Comparison of ENCODE assay signal across 19 cellular contexts in the genomic region with DNA sequence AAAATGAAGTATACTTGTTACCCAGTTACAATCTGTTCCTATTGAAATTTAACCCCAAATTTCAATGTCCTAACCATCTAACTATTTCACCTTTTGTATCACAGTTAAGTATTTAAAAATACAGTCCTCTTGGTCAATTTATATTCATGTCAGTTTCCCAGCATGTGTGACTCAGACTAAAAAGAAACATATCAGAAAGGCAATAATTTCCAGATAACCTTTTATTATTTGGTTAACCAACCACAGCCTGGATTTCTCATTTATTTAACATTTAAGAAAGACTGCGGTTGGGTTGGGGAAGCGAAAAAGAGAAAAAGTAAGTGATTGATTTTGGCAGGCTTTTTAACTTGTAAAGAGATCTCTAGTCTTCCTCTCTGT.
DNase-seq lines count a peak whose midpoint lies in the region; ATAC-seq, FAIRE-seq and TF ChIP-seq lines count a peak whose summit lies in the region.
"Had no signal": no experiment of that assay in that cellular context is flagged by ENCODE, and none has a peak within 500 bp of the region (broad histone marks: within the 10 kb centered on the region; RNA-seq: fewer than 3 reads in every experiment).

No MANE protein-coding gene starts in this region.

- H3K27me3 ChIP-seq in astrocyte (ENCODE audit: insufficient read depth, low read length) = no peaks in the 10 kb centered on the region

- H3K4me1 Mint-ChIP-seq in astrocyte (ENCODE audit: low read depth, unreplicated experiment) (no peaks in the 10 kb centered on the region), progenitor cell of endocrine pancreas (ENCODE audit: low read depth) (peaks cover 2% of the 10 kb centered on the region)

- H3K27ac Mint-ChIP-seq in astrocyte (ENCODE audit: unreplicated experiment) (peak overlapping the region; percentile 55), progenitor cell of endocrine pancreas (no peak overlapping the region)

- peak overlapping the region; percentile 15 for H3K9ac ChIP-seq in astrocyte (ENCODE audit: low read length)

- H3K4me1 ChIP-seq in astrocyte (ENCODE audit: insufficient read depth, low read length) = peaks cover 3% of the 10 kb centered on the region

- H3K27ac ChIP-seq in astrocyte (ENCODE audit: low read depth, low read length) = peak overlapping the region; percentile 26
- H3K27ac ChIP-seq: PC-9 had no signal

- FAIRE-seq in astrocyte (lab: Jason Lieb, UNC) = no peak
- FAIRE-seq: K562 had no signal

- peak; percentile 1 for ATAC-seq in GM18867 (IDR thresholded peaks at IDR 0.05; ENCODE audit: unreplicated experiment)
- ATAC-seq: K562 had no signal

- no peak overlapping the region for H3K4me3 Mint-ChIP-seq in astrocyte (ENCODE audit: unreplicated experiment)
- H3K4me3 Mint-ChIP-seq in progenitor cell of endocrine pancreas (ENCODE audit: low read depth) = no peak overlapping the region

- no peaks in the 10 kb centered on the region for H4K20me1 ChIP-seq in astrocyte (ENCODE audit: insufficient read depth, low read length)

- H3K79me2 ChIP-seq in astrocyte (ENCODE audit: insufficient read depth, low read length) = no peaks in the 10 kb centered on the region

- peaks cover 3% of the 10 kb centered on the region for H3K9me3 ChIP-seq in astrocyte (ENCODE audit: insufficient read depth, low read depth, low read length)

- peak; percentile 14 for DNase-seq in M059J (ENCODE audit: low read depth)
- peak; percentile 69 for DNase-seq in astrocyte (ENCODE audit: low read depth)
- DNase-seq in iris pigment epithelial cell (ENCODE audit: low read depth) = peak; percentile 21
- no peak for DNase-seq in NCI-H510A treated with DMSO at 0.1 percent for 48 hours (lab: John Stamatoyannopoulos, UW)
- DNase-seq in activated CD4-positive, alpha-beta T cell treated with anti-CD3 and anti-CD28 coated beads, Interleukin-2, amount 50 U/mL, for 48 hours = no peak
- DNase-seq in progenitor cell of endocrine pancreas (ENCODE audit: low spot score, unreplicated experiment) = no peak
- no peak for DNase-seq in OCI-M2 (lab: John Stamatoyannopoulos, UW; ENCODE audit: unreplicated experiment)
- DNase-seq: ACHN, AML-193, COR-L47, DMS153, NCI-H1436, NCI-H2029, NCI-H2171 treated with DMSO at 0.1 percent for 48 hours, NCI-H446 treated with DMSO at 0.1 percent for 48 hours, NCI-H748 treated with DMSO at 0.1 percent for 48 hours, PC-9 had no signal

- H3K27me3 Mint-ChIP-seq in astrocyte (ENCODE audit: low read depth, unreplicated experiment) (no peaks in the 10 kb centered on the region), progenitor cell of endocrine pancreas (no peaks in the 10 kb centered on the region)

- H2AFZ ChIP-seq in astrocyte (ENCODE audit: low read depth, low read length) = no peak overlapping the region
- H2AFZ ChIP-seq: PC-9 had no signal

- H3K36me3 Mint-ChIP-seq in astrocyte (ENCODE audit: low read depth, unreplicated experiment) (no peaks in the 10 kb centered on the region), progenitor cell of endocrine pancreas (ENCODE audit: insufficient read depth) (no peaks in the 10 kb centered on the region)

- no peaks in the 10 kb centered on the region for H3K36me3 ChIP-seq in astrocyte (ENCODE audit: insufficient read depth, low read length)

- H3K4me2 ChIP-seq in astrocyte (ENCODE audit: low read length) = peak overlapping the region; percentile 22
- H3K4me2 ChIP-seq: PC-9 had no signal

- H3K9me3 Mint-ChIP-seq in astrocyte (ENCODE audit: unreplicated experiment) (peaks cover 6% of the 10 kb centered on the region), progenitor cell of endocrine pancreas (ENCODE audit: low read depth) (peaks cover 5% of the 10 kb centered on the region)

- no peak for TF ChIP-seq CTCF in astrocyte (IDR thresholded peaks at IDR 0.05; ENCODE audit: insufficient read depth, low read depth, low read length)
- no peak for TF ChIP-seq CTCF in progenitor cell of endocrine pancreas (IDR thresholded peaks at IDR 0.05; ENCODE audit: unreplicated experiment)

- H3K4me3 ChIP-seq in astrocyte (ENCODE audit: insufficient read depth, low read depth, low read length) = no peak overlapping the region
- H3K4me3 ChIP-seq: K562, PC-9 had no signal

Comparison
In these comparisons a context has a peak if more than half of its experiments do, and no peak if none do; other contexts are left out.
1. DNase-seq: peak in M059J (single experiment), astrocyte (single experiment) and iris pigment epithelial cell (single experiment); none in NCI-H510A treated with DMSO at 0.1 percent for 48 hours (single experiment), activated CD4-positive, alpha-beta T cell treated with anti-CD3 and anti-CD28 coated beads, Interleukin-2, amount 50 U/mL, for 48 hours (0 of 2), progenitor cell of endocrine pancreas (single experiment) and OCI-M2 (single experiment).